2 cellular contexts compared by ENCODE assay signal in genomic region chr17:49318438-49318965, GRCh38.
TF ChIP-seq lines count a peak whose summit lies in the region.

No MANE protein-coding gene starts in this region.

TF ChIP-seq in IMR-90, 13 proteins besides CTCF, POLR2A, EP300 and RAD21:
- TF ChIP-seq BHLHE40 (IDR thresholded peaks at IDR 0.05; ENCODE audit: low read depth, low read length) (no peak), MAFK (IDR thresholded peaks at IDR 0.05; ENCODE audit: low read depth, low read length) (peak; percentile 98), RCOR1 (IDR thresholded peaks at IDR 0.05; ENCODE audit: insufficient replicate concordance, low read length) (no peak)

TF ChIP-seq in H1, 55 proteins besides CTCF, POLR2A, EP300 and RAD21:
- TF ChIP-seq KDM4A (IDR thresholded peaks at IDR 0.05; ENCODE audit: low read depth, low read length, severe bottlenecking) (no peak), BRCA1 (IDR thresholded peaks at IDR 0.05; ENCODE audit: low read depth, low read length) (no peak), CREB1 (IDR thresholded peaks at IDR 0.05) (no peak), MAFK (IDR thresholded peaks at IDR 0.05; ENCODE audit: low read depth, low read length) (peak; percentile 85), CHD1 (IDR thresholded peaks at IDR 0.05; ENCODE audit: low read depth, low read length) (no peak), SRF (IDR thresholded peaks at IDR 0.05; ENCODE audit: low read depth, low read length) (no peak), CHD2 (IDR thresholded peaks at IDR 0.05; ENCODE audit: low read length) (no peak), SIX5 (IDR thresholded peaks at IDR 0.05; ENCODE audit: low read depth, low read length) (no peak)
